In the genomic region with DNA sequence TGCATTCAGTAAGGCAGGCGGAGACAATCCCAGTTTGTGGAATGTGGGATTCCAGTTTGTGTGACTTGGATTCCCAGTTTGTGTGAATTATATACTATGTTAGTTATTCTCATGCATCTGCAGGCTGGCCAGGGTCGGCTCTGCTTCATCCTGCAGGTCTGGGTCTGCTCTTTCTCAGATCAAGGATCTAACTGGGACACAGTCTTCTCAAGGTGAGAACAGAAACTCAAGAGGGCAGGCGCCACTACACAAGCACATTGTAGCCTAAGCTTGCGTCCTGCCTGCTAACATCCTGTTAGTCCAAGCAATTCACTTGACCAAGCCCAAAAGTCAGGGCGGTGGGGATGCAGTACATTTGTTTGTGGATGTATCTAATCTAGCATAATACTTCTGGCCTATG, we compare ENCODE assay signal across 22 cellular contexts.
"Had no signal": no experiment of that assay in that cellular context is flagged by ENCODE, and none has a peak within 500 bp of the region (broad histone marks: within the 10 kb centered on the region; RNA-seq: fewer than 3 reads in every experiment).

No MANE protein-coding gene starts in this region.

- ATAC-seq: foreskin keratinocyte, gastroesophageal sphincter, heart left ventricle, left colon, left lobe of liver, lower lobe of right lung had no signal

- H3K4me1 ChIP-seq: esophagus muscularis mucosa, foreskin keratinocyte, gastroesophageal sphincter, heart left ventricle, left ventricle myocardium inferior, lower lobe of right lung had no signal

- H3K9me3 ChIP-seq: esophagus muscularis mucosa, gastroesophageal sphincter, heart left ventricle, left ventricle myocardium inferior, lower lobe of right lung had no signal

- H3K4me3 Mint-ChIP-seq: immature natural killer cell, naive B cell had no signal

- H3K36me3 ChIP-seq: esophagus muscularis mucosa, gastroesophageal sphincter, heart left ventricle, left ventricle myocardium inferior, lower lobe of right lung had no signal

- H3K36me3 Mint-ChIP-seq: immature natural killer cell, naive B cell had no signal

- H3K4me3 ChIP-seq: coronary artery, dorsolateral prefrontal cortex, esophagus muscularis mucosa, gastroesophageal sphincter, heart left ventricle, hepatocyte, left ventricle myocardium inferior, lower lobe of right lung had no signal

- H3K4me1 Mint-ChIP-seq: immature natural killer cell, naive B cell had no signal

- DNase-seq: dermis blood vessel endothelial cell; dorsolateral prefrontal cortex; effector CD4-positive, alpha-beta T cell; effector memory CD4-positive, alpha-beta T cell; foreskin keratinocyte; heart left ventricle; hypothalamus; immature natural killer cell; islet precursor cell; kidney; kidney glomerular epithelial cell; left colon; left ventricle myocardium inferior; lower lobe of right lung; mesenchymal stem cell; midbrain; naive B cell had no signal

- H3K27ac Mint-ChIP-seq: immature natural killer cell had no signal
